8 cellular contexts compared by ENCODE assay signal in genomic region chr20:35663516-35663812, GRCh38. TPM values are rescaled to one million over a fixed set of nuclear protein-coding genes. Genes with fewer than 3 reads are reported as not detected.
A peak's percentile ranks its signal among the peaks of the same experiment; 100 is the strongest.
DNase-seq lines count a peak whose midpoint lies in the region; ATAC-seq and TF ChIP-seq lines count a peak whose summit lies in the region.

No MANE protein-coding gene starts in this region.

- H3K4me1 Mint-ChIP-seq in CD14-positive monocyte, result peaks cover 43% of the 10 kb centered on the region

- H3K4me3 ChIP-seq in LNCaP clone FGC (ENCODE audit: low read depth, low read length), result peak overlapping the region; percentile 81
- H3K4me3 ChIP-seq in coronary artery, result peak overlapping the region; percentile 88
- H3K4me3 ChIP-seq in muscle layer of duodenum (ENCODE audit: low read depth in 1 of 2, low read length in 2 of 2), result peak overlapping the region; percentile 74 to 96

- no peaks in the 10 kb centered on the region for H3K27me3 ChIP-seq in muscle layer of duodenum (ENCODE audit: low read depth, low read length)

- DNase-seq in CD14-positive monocyte (ENCODE audit: low spot score) (no peak), LNCaP clone FGC (ENCODE audit: low read depth) (no peak), coronary artery (ENCODE audit: low spot score) (no peak), NCI-H2107 treated with DMSO at 0.1 percent for 48 hours (lab: John Stamatoyannopoulos, UW; ENCODE audit: unreplicated experiment) (no peak), cortex of kidney (lab: John Stamatoyannopoulos, UW) (no peak)

- peak overlapping the region; percentile 97 to 100 (median 99) for H3K27ac Mint-ChIP-seq in CD14-positive monocyte

- peaks cover 5 to 7% of the 10 kb centered on the region in 2 donors for H3K36me3 Mint-ChIP-seq in CD14-positive monocyte

- intact Hi-C loops in CD14-positive monocyte (cut with micrococcal nuclease), result loop anchor here (2.0 to 10.0 kb wide), 2 partner anchors 47 to 49 kb away; partner anchors contain the start of gene SPAG4 (in 1 of the 2)

- H3K4me3 Mint-ChIP-seq in CD14-positive monocyte, result peak overlapping the region; percentile 88 to 96

- peaks cover 11 to 37% of the 10 kb centered on the region in 2 donors for H3K4me1 ChIP-seq in muscle layer of duodenum (ENCODE audit: control insufficient read depth in 1 of 2, insufficient read depth in 2 of 2, low read length in 2 of 2)

- peaks cover 0 to 3% (median 0%) of the 10 kb centered on the region in 7 donors for H3K9me3 Mint-ChIP-seq in CD14-positive monocyte

- TF ChIP-seq CTCF in CD14-positive monocyte (IDR thresholded peaks at IDR 0.05) (no peak), LNCaP clone FGC (IDR thresholded peaks at IDR 0.05; ENCODE audit: control insufficient read depth, extremely low read depth, insufficient read depth) (no peak), coronary artery (IDR thresholded peaks at IDR 0.05) (no peak)

- H3K27ac ChIP-seq in coronary artery (peak overlapping the region; percentile 97), muscle layer of duodenum (ENCODE audit: low read length) (peak overlapping the region; percentile 99)

- ATAC-seq in GM19452 (IDR thresholded peaks at IDR 0.05; ENCODE audit: unreplicated experiment), result no peak
- ATAC-seq in HG02885 (IDR thresholded peaks at IDR 0.05; ENCODE audit: poor library complexity, unreplicated experiment), result no peak

- peaks cover 2 to 10% of the 10 kb centered on the region in 2 donors for H3K36me3 ChIP-seq in muscle layer of duodenum (ENCODE audit: control insufficient read depth in 1 of 2, insufficient read depth in 2 of 2, low read length in 2 of 2)

- no peaks in the 10 kb centered on the region for H3K9me3 ChIP-seq in muscle layer of duodenum (ENCODE audit: control insufficient read depth in 1 of 2, low read length in 2 of 2)

- H3K27me3 Mint-ChIP-seq in CD14-positive monocyte (ENCODE audit: low read depth in 3 of 3), result no peaks in the 10 kb centered on the region

RNA-seq across cellular contexts. Expression of gene CPNE1, which starts 1.2 kb away (rescaled TPM):
- polyA plus RNA-seq in CD14-positive monocyte, result 100 to 1,000 TPM; 167 to 210 TPM

RNA-seq across cellular contexts. Expression of gene RBM12, which starts 1.2 kb away (rescaled TPM):
- polyA plus RNA-seq in CD14-positive monocyte, result 10 to 100 TPM; 21.5 to 30.4 TPM

RNA-seq across cellular contexts. Expression of gene NFS1, which starts 35.7 kb away (rescaled TPM):
- polyA plus RNA-seq in CD14-positive monocyte, result 10 to 100 TPM; 18.1 to 19.2 TPM

RNA-seq across cellular contexts. Expression of gene ROMO1, which starts 35.7 kb away (rescaled TPM):
- polyA plus RNA-seq in CD14-positive monocyte, result 100 to 1,000 TPM; 352 to 448 TPM

RNA-seq across cellular contexts. Expression of gene SPAG4, which starts 47.8 kb away (rescaled TPM):
- polyA plus RNA-seq in CD14-positive monocyte, result under 1 TPM in 1 of 2 donors, not detected in 1; 0.12 TPM
